ENCODE assay signal across 10 cellular contexts in genomic region chr15:74420193-74420905, GRCh38. TPM values are rescaled to one million over a fixed set of nuclear protein-coding genes. Genes with fewer than 3 reads are reported as not detected.
DNase-seq lines count a peak whose midpoint lies in the region; ATAC-seq and TF ChIP-seq lines count a peak whose summit lies in the region.
"Had no signal": no experiment of that assay in that cellular context is flagged by ENCODE, and none has a peak within 500 bp of the region (broad histone marks: within the 10 kb centered on the region; RNA-seq: fewer than 3 reads in every experiment).

No MANE protein-coding gene starts in this region.

- WGBS in aorta, 2 donors, result 67 to 80% methylated on average over 10 of the region's 10 CpGs

- no peak overlapping the region for H3K4me3 Mint-ChIP-seq in T-helper 1 cell treated with Interleukin-12 subunit alpha and Interleukin-12 subunit beta and Interleukin-4 antibody, amounts not matched to agents 30 μg/mL and 1 μg/mL, for 36 hours
- no peak overlapping the region for H3K4me3 Mint-ChIP-seq in naive thymus-derived CD4-positive, alpha-beta T cell

- no peaks in the 10 kb centered on the region for H3K9me3 Mint-ChIP-seq in T-helper 1 cell treated with Interleukin-12 subunit alpha and Interleukin-12 subunit beta and Interleukin-4 antibody, amounts not matched to agents 30 μg/mL and 1 μg/mL, for 36 hours
- no peaks in the 10 kb centered on the region for H3K9me3 Mint-ChIP-seq in naive thymus-derived CD4-positive, alpha-beta T cell

- DNase-seq in T-helper 1 cell (no peak), PC-9 (peak; percentile 85 to 89), glomerular visceral epithelial cell (ENCODE audit: extremely low spot score) (peak; percentile 77), NOMO-1 (lab: John Stamatoyannopoulos, UW; ENCODE audit: unreplicated experiment in 2 of 2) (no peak), aorta (no peak)
- no peak for DNase-seq in naive thymus-derived CD4-positive, alpha-beta T cell
- DNase-seq: activated effector memory CD4-positive, alpha-beta T cell treated with anti-CD3 and anti-CD28 coated beads, Interleukin-2, amount 50 U/mL, for 16 hours; stimulated activated CD8-positive, alpha-beta memory T cell treated with anti-CD3 and anti-CD28 coated beads, Interleukin-4, amount 100 ng/mL, for 48 hours had no signal

- BruUV-seq in PC-9 (replicated peaks; lab: Mats Ljungman, UMichigan), result TSS peak; percentile 22

- no peak overlapping the region for H3K4me3 ChIP-seq in PC-9
- H3K4me3 ChIP-seq in skeletal muscle satellite cell (ENCODE audit: low read length), result peak overlapping the region; percentile 17
- H3K4me3 ChIP-seq in naive thymus-derived CD4-positive, alpha-beta T cell (ENCODE audit: low read length), result no peak overlapping the region
- H3K4me3 ChIP-seq in aorta (ENCODE audit: low read length in 2 of 2), result no peak overlapping the region

- H3F3A ChIP-seq in PC-9 (ENCODE audit: insufficient read depth, low read depth), result peaks cover 30% of the 10 kb centered on the region

- H3K27me3 ChIP-seq in PC-9 (ENCODE audit: insufficient read depth, low read depth) (no peaks in the 10 kb centered on the region), skeletal muscle satellite cell (ENCODE audit: control insufficient read depth, insufficient read depth, low read length) (no peaks in the 10 kb centered on the region), aorta (ENCODE audit: control insufficient read depth in 1 of 2, insufficient read depth in 2 of 2, low read length in 1 of 2) (no peaks in the 10 kb centered on the region)
- no peaks in the 10 kb centered on the region for H3K27me3 ChIP-seq in naive thymus-derived CD4-positive, alpha-beta T cell (ENCODE audit: control insufficient read depth in 2 of 2, insufficient read depth in 2 of 2, low read length in 2 of 2)

- CTCF ChIA-PET in PC-9 (lab: Charles Lee), result interaction anchor here (0.6 to 1.3 kb wide), 4 partner anchors 23 to 104 kb away, joined by 3 to 4 read pairs (median 4); partner anchors contain the start of gene UBL7
- CTCF ChIA-PET in naive thymus-derived CD4-positive, alpha-beta T cell (lab: Charles Lee), result no interaction called here

- POLR2A ChIA-PET in PC-9 (lab: Charles Lee; ENCODE audit: unreplicated experiment), result interaction anchor here (0.5 to 1.3 kb wide), 5 partner anchors 11 to 372 kb away, joined by 3 to 22 read pairs (median 6); no protein-coding TSS in a partner anchor
- POLR2A ChIA-PET in naive thymus-derived CD4-positive, alpha-beta T cell (lab: Charles Lee), result no interaction called here

- H3K27ac Mint-ChIP-seq in T-helper 1 cell treated with Interleukin-12 subunit alpha and Interleukin-12 subunit beta and Interleukin-4 antibody, amounts not matched to agents 30 μg/mL and 1 μg/mL, for 36 hours, result peak overlapping the region; percentile 74
- peak overlapping the region in 2 of 9 donors; percentile 6 to 54 for H3K27ac Mint-ChIP-seq in naive thymus-derived CD4-positive, alpha-beta T cell

- intact Hi-C loops in PC-9 (cut with micrococcal nuclease; ENCODE audit: unreplicated experiment) (loop anchor here (1.0 kb wide), 1 partner anchor 23 kb away; no protein-coding TSS in a partner anchor), aorta (cut with DNase I) (no loop called here)
- intact Hi-C loops in naive thymus-derived CD4-positive, alpha-beta T cell (cut with micrococcal nuclease), result no loop called here

- peaks cover 38% of the 10 kb centered on the region for H3K4me1 Mint-ChIP-seq in T-helper 1 cell treated with Interleukin-12 subunit alpha and Interleukin-12 subunit beta and Interleukin-4 antibody, amounts not matched to agents 30 μg/mL and 1 μg/mL, for 36 hours (ENCODE audit: low read depth)
- peaks cover 0 to 47% (median under 1%) of the 10 kb centered on the region in 7 donors for H3K4me1 Mint-ChIP-seq in naive thymus-derived CD4-positive, alpha-beta T cell

- H3K27me3 Mint-ChIP-seq in T-helper 1 cell treated with Interleukin-12 subunit alpha and Interleukin-12 subunit beta and Interleukin-4 antibody, amounts not matched to agents 30 μg/mL and 1 μg/mL, for 36 hours (ENCODE audit: low read depth), result no peaks in the 10 kb centered on the region
- no peaks in the 10 kb centered on the region for H3K27me3 Mint-ChIP-seq in naive thymus-derived CD4-positive, alpha-beta T cell

- H3K9ac ChIP-seq in skeletal muscle satellite cell (ENCODE audit: low read depth, low read length), result peak overlapping the region; percentile 73

- H4K20me1 ChIP-seq in PC-9 (ENCODE audit: insufficient read depth), result no peaks in the 10 kb centered on the region

- H3K36me3 ChIP-seq in PC-9 (ENCODE audit: low read depth) (no peaks in the 10 kb centered on the region), skeletal muscle satellite cell (ENCODE audit: insufficient read depth, low read length) (peaks cover 46% of the 10 kb centered on the region), aorta (ENCODE audit: control insufficient read depth in 1 of 2, insufficient read depth in 2 of 2, low read length in 1 of 2) (no peaks in the 10 kb centered on the region)
- H3K36me3 ChIP-seq in naive thymus-derived CD4-positive, alpha-beta T cell (ENCODE audit: control insufficient read depth in 2 of 3, insufficient read depth in 3 of 3, low read length in 3 of 3), result no peaks in the 10 kb centered on the region

- H3K4me1 ChIP-seq in PC-9 (replicated peaks; ENCODE audit: insufficient read depth) (peaks cover 62% of the 10 kb centered on the region), skeletal muscle satellite cell (ENCODE audit: control insufficient read depth, insufficient read depth, low read length) (peaks cover 99% of the 10 kb centered on the region), aorta (ENCODE audit: control insufficient read depth in 1 of 2, insufficient read depth in 2 of 2, low read length in 2 of 2) (no peaks in the 10 kb centered on the region)
- H3K4me1 ChIP-seq in naive thymus-derived CD4-positive, alpha-beta T cell (ENCODE audit: control insufficient read depth in 2 of 2, insufficient read depth in 2 of 2, low read length in 2 of 2), result peaks cover 0 to 25% of the 10 kb centered on the region in 2 donors

- H3K36me3 Mint-ChIP-seq in T-helper 1 cell treated with Interleukin-12 subunit alpha and Interleukin-12 subunit beta and Interleukin-4 antibody, amounts not matched to agents 30 μg/mL and 1 μg/mL, for 36 hours (ENCODE audit: low read depth), result peaks cover 6% of the 10 kb centered on the region
- peaks cover 0 to 6% (median 0%) of the 10 kb centered on the region in 5 donors for H3K36me3 Mint-ChIP-seq in naive thymus-derived CD4-positive, alpha-beta T cell

- H3K27ac ChIP-seq in PC-9, result peak overlapping the region; percentile 55
- no peak overlapping the region for H3K27ac ChIP-seq in naive thymus-derived CD4-positive, alpha-beta T cell (ENCODE audit: low read depth, low read length)
- H3K27ac ChIP-seq in aorta (ENCODE audit: low read depth in 1 of 2, low read length in 2 of 2), result no peak overlapping the region

- no peak for TF ChIP-seq CTCF in PC-9 (conservative IDR thresholded peaks at IDR 0.05)

- ATAC-seq in naive thymus-derived CD4-positive, alpha-beta T cell, result no peak
- ATAC-seq in aorta (ENCODE audit: low FRiP score), result no peak

- no peaks in the 10 kb centered on the region for H3K9me2 ChIP-seq in PC-9 (ENCODE audit: insufficient read depth)

- no peak overlapping the region for H2AFZ ChIP-seq in PC-9

- no peaks in the 10 kb centered on the region for H3K9me3 ChIP-seq in PC-9 (ENCODE audit: insufficient read depth, low read depth)
- H3K9me3 ChIP-seq in skeletal muscle satellite cell (replicated peaks; ENCODE audit: low read length), result no peaks in the 10 kb centered on the region
- H3K9me3 ChIP-seq in naive thymus-derived CD4-positive, alpha-beta T cell (ENCODE audit: control insufficient read depth in 2 of 3, low read length in 3 of 3), result no peaks in the 10 kb centered on the region
- no peaks in the 10 kb centered on the region for H3K9me3 ChIP-seq in aorta (ENCODE audit: control insufficient read depth, low read length)

- peaks cover 41% of the 10 kb centered on the region for H3K79me2 ChIP-seq in PC-9 (ENCODE audit: low read depth)

- H3K4me2 ChIP-seq in PC-9 (peak overlapping the region; percentile 53), skeletal muscle satellite cell (ENCODE audit: low read length) (peak overlapping the region; percentile 67)

RNA-seq across cellular contexts. Expression of gene SEMA7A, which starts 13.4 kb away (rescaled TPM):
- total RNA-seq in PC-9 (2021) (8.3 and 14.5 TPM in 2 replicates), aorta (1 to 10 TPM; 2.3 to 4.1 TPM)
- total RNA-seq in skeletal muscle satellite cell (2012; rRNA removed), result 44.1 and 94.4 TPM in 2 replicates
- 10 to 100 TPM in 2 of 5 experiments, 1 to 10 TPM in 3; 1.6 to 15.7 (median 5.0) TPM for total RNA-seq in naive thymus-derived CD4-positive, alpha-beta T cell
- not detected for polyA plus RNA-seq in naive thymus-derived CD4-positive, alpha-beta T cell
- polyA plus RNA-seq in aorta, result 1 to 10 TPM in 1 of 2 donors, under 1 TPM in 1; 0.54 to 1.8 TPM

RNA-seq across cellular contexts. Expression of gene UBL7, which starts 40.6 kb away (rescaled TPM):
- total RNA-seq in PC-9 (2021) (73.9 and 89.6 TPM in 2 replicates), aorta (10 to 100 TPM; 25.1 to 27.0 TPM)
- 37.0 and 43.7 TPM in 2 replicates for total RNA-seq in skeletal muscle satellite cell (2012; rRNA removed)
- total RNA-seq in naive thymus-derived CD4-positive, alpha-beta T cell, result 10 to 100 TPM; 20.2 to 50.7 (median 40.6) TPM
- 100 to 1,000 TPM; 108 to 127 TPM for polyA plus RNA-seq in naive thymus-derived CD4-positive, alpha-beta T cell
- 10 to 100 TPM; 28.9 to 45.3 TPM for polyA plus RNA-seq in aorta

RNA-seq across cellular contexts. Expression of gene CYP11A1, which starts 52.9 kb away (rescaled TPM):
- total RNA-seq in PC-9 (2021) (7.1 and 9.6 TPM in 2 replicates), aorta (1 to 10 TPM; 1.3 to 1.5 TPM)
- 0.87 and 1.3 TPM in 2 replicates for total RNA-seq in skeletal muscle satellite cell (2012; rRNA removed)
- 1 to 10 TPM in 1 of 5 experiments, under 1 TPM in 1, not detected in 3; 0.58 to 1.0 TPM for total RNA-seq in naive thymus-derived CD4-positive, alpha-beta T cell
- not detected for polyA plus RNA-seq in naive thymus-derived CD4-positive, alpha-beta T cell
- under 1 TPM in 1 of 2 donors, not detected in 1; 0.10 TPM for polyA plus RNA-seq in aorta

Comparison
In these comparisons a context has a peak if more than half of its experiments do, and no peak if none do; other contexts are left out.
1. DNase-seq: peak in PC-9 (2 of 2) and glomerular visceral epithelial cell (single experiment); none in T-helper 1 cell (0 of 5), naive thymus-derived CD4-positive, alpha-beta T cell (0 of 9), NOMO-1 (0 of 2) and aorta (0 of 2).